10 cellular contexts compared by ENCODE assay signal in genomic region chr6:52512199-52512598, GRCh38.
DNase-seq lines count a peak whose midpoint lies in the region; ATAC-seq, FAIRE-seq and TF ChIP-seq lines count a peak whose summit lies in the region.
"Had no signal": no experiment of that assay in that cellular context is flagged by ENCODE, and none has a peak within 500 bp of the region (broad histone marks: within the 10 kb centered on the region; RNA-seq: fewer than 3 reads in every experiment).

No MANE protein-coding gene starts in this region.

- peak overlapping the region; percentile 52 for H3K4me2 ChIP-seq in A549

- no peak overlapping the region for H3K4me3 Mint-ChIP-seq in neural crest cell
- H3K4me3 Mint-ChIP-seq: activated CD4-positive, alpha-beta T cell treated with anti-CD3 and anti-CD28 coated beads, Interleukin-2, amount 10 ng/mL, durations not matched to agents 24 days and 14 days had no signal

- no peak overlapping the region for H3K4me3 ChIP-seq in A549

- H3K27ac Mint-ChIP-seq in neural crest cell (ENCODE audit: unreplicated experiment), result peak overlapping the region; percentile 76
- H3K27ac Mint-ChIP-seq: activated CD4-positive, alpha-beta T cell treated with anti-CD3 and anti-CD28 coated beads, Interleukin-2, amount 10 ng/mL, durations not matched to agents 24 days and 14 days had no signal

- TF ChIP-seq CTCF in A549 (IDR thresholded peaks at IDR 0.05) (no peak), neural crest cell (conservative IDR thresholded peaks at IDR 0.05) (no peak)

- peaks cover 24% of the 10 kb centered on the region for H3K4me1 Mint-ChIP-seq in neural crest cell

- TF ChIP-seq RAD21 in A549 (conservative IDR thresholded peaks at IDR 0.05 in 1 of 2, IDR thresholded peaks at IDR 0.05 in 1 of 2), result no peak

- peak overlapping the region; percentile 94 to 96 for H3K27ac ChIP-seq in A549

- FAIRE-seq in A549 (lab: Jason Lieb, UNC) (no peak), RCC 7860 (lab: Jason Lieb, UNC) (no peak)

- DNase-seq in A549 (ENCODE audit: low read depth in 1 of 2, low spot score in 1 of 2) (peak; percentile 18 to 43), RCC 7860 (ENCODE audit: low spot score) (peak; percentile 39), fibroblast of gingiva (ENCODE audit: low read depth) (peak; percentile 91), neural crest cell (ENCODE audit: low read depth, low spot score) (no peak), superior temporal gyrus (ENCODE audit: extremely low spot score) (no peak), inferior parietal cortex (ENCODE audit: extremely low spot score) (no peak), UCSD-AML1 (lab: John Stamatoyannopoulos, UW; ENCODE audit: unreplicated experiment) (no peak)
- DNase-seq: activated CD4-positive, alpha-beta T cell treated with anti-CD3 and anti-CD28 coated beads, Interleukin-2, amount 10 ng/mL, durations not matched to agents 24 days and 14 days; NCI-H146 had no signal

- no peaks in the 10 kb centered on the region for H3K9me3 ChIP-seq in A549

- peaks cover 18% of the 10 kb centered on the region for H3K36me3 Mint-ChIP-seq in neural crest cell (ENCODE audit: low read depth)

- no peak for TF ChIP-seq POLR2A in A549 (IDR thresholded peaks at IDR 0.05; ENCODE audit: low read length)

- ATAC-seq in A549 (peak; percentile 78 to 84; a peak in 5 of 6 replicates), HG03460 (IDR thresholded peaks at IDR 0.05; ENCODE audit: unreplicated experiment) (no peak)

- CTCF ChIA-PET in A549 (lab: Yijun Ruan, JAX), result interaction anchor here (1.4 kb wide), 1 partner anchor 78 kb away, joined by 3 read pairs; no protein-coding TSS in a partner anchor

- H3K27me3 Mint-ChIP-seq in neural crest cell (ENCODE audit: low read depth), result no peaks in the 10 kb centered on the region
- H3K27me3 Mint-ChIP-seq: activated CD4-positive, alpha-beta T cell treated with anti-CD3 and anti-CD28 coated beads, Interleukin-2, amount 10 ng/mL, durations not matched to agents 24 days and 14 days had no signal

- H3K9me3 Mint-ChIP-seq in neural crest cell, result no peaks in the 10 kb centered on the region
- H3K9me3 Mint-ChIP-seq: activated CD4-positive, alpha-beta T cell treated with anti-CD3 and anti-CD28 coated beads, Interleukin-2, amount 10 ng/mL, durations not matched to agents 24 days and 14 days had no signal

- no peak for TF ChIP-seq EP300 in A549 (IDR thresholded peaks at IDR 0.05)

- WGBS in A549 (ENCODE audit: missing lambda C conversion rate), result 29% methylated on average over 3 of the region's 4 CpGs

- POLR2A ChIA-PET in A549 (lab: Yijun Ruan, JAX), result interaction anchor here (1.0 kb wide), 1 partner anchor 64 kb away, joined by 3 read pairs; no protein-coding TSS in a partner anchor

- H3K4me1 ChIP-seq in A549, result peaks cover 72% of the 10 kb centered on the region

TF ChIP-seq in A549, 52 proteins besides CTCF, POLR2A, EP300 and RAD21:
- TF ChIP-seq, protein P1, sequence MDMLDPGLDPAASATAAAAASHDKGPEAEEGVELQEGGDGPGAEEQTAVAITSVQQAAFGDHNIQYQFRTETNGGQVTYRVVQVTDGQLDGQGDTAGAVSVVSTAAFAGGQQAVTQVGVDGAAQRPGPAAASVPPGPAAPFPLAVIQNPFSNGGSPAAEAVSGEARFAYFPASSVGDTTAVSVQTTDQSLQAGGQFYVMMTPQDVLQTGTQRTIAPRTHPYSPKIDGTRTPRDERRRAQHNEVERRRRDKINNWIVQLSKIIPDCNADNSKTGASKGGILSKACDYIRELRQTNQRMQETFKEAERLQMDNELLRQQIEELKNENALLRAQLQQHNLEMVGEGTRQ (IDR thresholded peaks at IDR 0.05), result no peak
- 0 out of 2 replicates have a peak, but pooled peaks have one; percentile 13 for TF ChIP-seq FOSL2 (IDR thresholded peaks at IDR 0.05)
- peak; percentile 42 for TF ChIP-seq FOSL2 (CRISPR knock-in tag; IDR thresholded peaks at IDR 0.05)

Comparison
In these comparisons a context has a peak if more than half of its experiments do, and no peak if none do; other contexts are left out.
1. DNase-seq: peak in A549 (2 of 2), RCC 7860 (single experiment) and fibroblast of gingiva (single experiment); none in neural crest cell (single experiment), superior temporal gyrus (single experiment), inferior parietal cortex (single experiment) and UCSD-AML1 (single experiment).